In genomic region chr5:41368158-41368557, GRCh38 we compare ENCODE assay signal across 19 cellular contexts.
DNase-seq lines count a peak whose midpoint lies in the region; ATAC-seq and TF ChIP-seq lines count a peak whose summit lies in the region.
"Had no signal": no experiment of that assay in that cellular context is flagged by ENCODE, and none has a peak within 500 bp of the region (broad histone marks: within the 10 kb centered on the region; RNA-seq: fewer than 3 reads in every experiment).

No MANE protein-coding gene starts in this region.

- H3K9me3 ChIP-seq in cardiac muscle cell (ENCODE audit: low read depth) = no peaks in the 10 kb centered on the region
- H3K9me3 ChIP-seq in right atrium auricular region = no peaks in the 10 kb centered on the region
- H3K9me3 ChIP-seq: Caco-2 had no signal

- no peak for ATAC-seq in GM21526 (IDR thresholded peaks at IDR 0.05; ENCODE audit: low FRiP score, unreplicated experiment)

- DNase-seq in cardiac muscle cell (ENCODE audit: low read depth in 1 of 2, low spot score in 1 of 2) = peak in 1 of 2 donors; percentile 64
- DNase-seq in right atrium auricular region (ENCODE audit: low spot score) = no peak
- DNase-seq in NCI-H69 (lab: John Stamatoyannopoulos, UW) = peak; percentile 1
- DNase-seq in choroid plexus epithelial cell (ENCODE audit: low read depth) = peak; percentile 61
- peak; percentile 32 for DNase-seq in retinal pigment epithelial cell (ENCODE audit: low read depth)
- no peak for DNase-seq in activated CD4-positive, alpha-beta T cell treated with anti-CD3 and anti-CD28 coated beads, Interleukin-2, amount 50 U/mL, for 48 hours
- DNase-seq in GF-D8 (lab: John Stamatoyannopoulos, UW) = no peak
- DNase-seq: Caco-2, DMS53, GDM1, H7, NCI-H1048, NCI-H146, NCI-H2107, NCI-H226, PC-9 had no signal

- H3K4me1 ChIP-seq in cardiac muscle cell (ENCODE audit: low read depth) (peaks cover 50% of the 10 kb centered on the region), right atrium auricular region (peaks cover 0 to 36% of the 10 kb centered on the region in 2 donors)
- H3K4me1 ChIP-seq: Caco-2 had no signal

- H3K27me3 ChIP-seq in cardiac muscle cell (no peaks in the 10 kb centered on the region), right atrium auricular region (no peaks in the 10 kb centered on the region)

- H3K4me3 ChIP-seq in cardiac muscle cell = no peak overlapping the region
- no peak overlapping the region for H3K4me3 ChIP-seq in right atrium auricular region
- H3K4me3 ChIP-seq in choroid plexus epithelial cell (ENCODE audit: low read depth, low read length) = no peak overlapping the region
- no peak overlapping the region for H3K4me3 ChIP-seq in retinal pigment epithelial cell (ENCODE audit: low read length)
- H3K4me3 ChIP-seq: PC-9, SK-N-MC had no signal

- TF ChIP-seq CTCF in cardiac muscle cell (IDR thresholded peaks at IDR 0.05; ENCODE audit: low read depth, low read length) (no peak), right atrium auricular region (IDR thresholded peaks at IDR 0.05) (no peak), choroid plexus epithelial cell (conservative IDR thresholded peaks at IDR 0.05; ENCODE audit: low read depth, low read length) (no peak), retinal pigment epithelial cell (conservative IDR thresholded peaks at IDR 0.05; ENCODE audit: low read depth, low read length) (no peak)

- H3K27ac ChIP-seq in cardiac muscle cell (peak overlapping the region; percentile 14), right atrium auricular region (peak overlapping the region in 1 of 2 donors; percentile 54)
- H3K27ac ChIP-seq: C4-2B, PC-9, SK-N-MC had no signal

- H3K36me3 ChIP-seq in cardiac muscle cell = no peaks in the 10 kb centered on the region
- no peaks in the 10 kb centered on the region for H3K36me3 ChIP-seq in right atrium auricular region

Comparison
In these comparisons a context has a peak if more than half of its experiments do, and no peak if none do; other contexts are left out.
1. DNase-seq: peak in NCI-H69 (single experiment), choroid plexus epithelial cell (single experiment) and retinal pigment epithelial cell (single experiment); none in right atrium auricular region (single experiment), activated CD4-positive, alpha-beta T cell treated with anti-CD3 and anti-CD28 coated beads, Interleukin-2, amount 50 U/mL, for 48 hours (0 of 2) and GF-D8 (single experiment).